In genomic region chr22:46280999-46281623, GRCh38 we compare ENCODE assay signal across 13 cellular contexts. TPM values are rescaled to one million over a fixed set of nuclear protein-coding genes. Genes with fewer than 3 reads are reported as not detected.
DNase-seq lines count a peak whose midpoint lies in the region; ATAC-seq and TF ChIP-seq lines count a peak whose summit lies in the region.
"Had no signal": no experiment of that assay in that cellular context is flagged by ENCODE, and none has a peak within 500 bp of the region (broad histone marks: within the 10 kb centered on the region; RNA-seq: fewer than 3 reads in every experiment).

No MANE protein-coding gene starts in this region.

- H3K4me1 Mint-ChIP-seq in CD8-positive, alpha-beta memory T cell, result peaks cover 36 to 46% (median 39%) of the 10 kb centered on the region in 3 donors

- peak in 4 of 5 donors; percentile 44 to 66 (median 56) for DNase-seq in CD8-positive, alpha-beta memory T cell
- DNase-seq in NB4 (ENCODE audit: low read depth), result peak; percentile 62
- peak in 36 of 42 donors; percentile 23 to 77 (median 54) for DNase-seq in head of caudate nucleus
- no peak for DNase-seq in colonic mucosa
- no peak for DNase-seq in NCI-H146 treated with DMSO at 0.1 percent for 48 hours (lab: John Stamatoyannopoulos, UW; ENCODE audit: unreplicated experiment)
- DNase-seq in T1000 (lab: John Stamatoyannopoulos, UW), result no peak
- DNase-seq: foreskin keratinocyte; mammary epithelial cell; NCI-H1092 treated with DMSO at 0.1 percent for 48 hours; stimulated activated naive CD4-positive, alpha-beta T cell had no signal

- peaks cover 6% of the 10 kb centered on the region for H3K36me3 ChIP-seq in CD8-positive, alpha-beta memory T cell (ENCODE audit: insufficient read depth, low read length)
- H3K36me3 ChIP-seq in neutrophil (peaks cover 69% of the 10 kb centered on the region), colonic mucosa (peaks cover 24% of the 10 kb centered on the region)

- ATAC-seq in HG03045 (IDR thresholded peaks at IDR 0.05; ENCODE audit: unreplicated experiment), result no peak
- ATAC-seq: foreskin keratinocyte had no signal

- intact Hi-C loops in head of caudate nucleus (cut with DNase I), result no loop called here
- intact Hi-C loops in colonic mucosa (cut with DNase I), result no loop called here

- H3K27ac ChIP-seq in CD8-positive, alpha-beta memory T cell (ENCODE audit: low read depth, low read length), result peak overlapping the region; percentile 46
- H3K27ac ChIP-seq in neutrophil (peak overlapping the region; percentile 44), colonic mucosa (no peak overlapping the region)
- H3K27ac ChIP-seq: foreskin keratinocyte had no signal

- TF ChIP-seq POLR2A in NB4 (IDR thresholded peaks at IDR 0.05; ENCODE audit: extremely low read depth, insufficient read length), result no peak

- H3K9ac ChIP-seq in colonic mucosa (ENCODE audit: low read depth in 2 of 2, low read length in 2 of 2), result no peak overlapping the region

- peaks cover 8 to 56% (median 9%) of the 10 kb centered on the region in 3 donors for H3K36me3 Mint-ChIP-seq in CD8-positive, alpha-beta memory T cell

- H3K9me3 ChIP-seq in CD8-positive, alpha-beta memory T cell (ENCODE audit: low read length), result no peaks in the 10 kb centered on the region
- H3K9me3 ChIP-seq in neutrophil, result no peaks in the 10 kb centered on the region
- no peaks in the 10 kb centered on the region for H3K9me3 ChIP-seq in colonic mucosa

- H3K27ac Mint-ChIP-seq in CD8-positive, alpha-beta memory T cell, result peak overlapping the region; percentile 86 to 99 (median 93)
- H3K27ac Mint-ChIP-seq: CD4-positive, CD25-positive, alpha-beta regulatory T cell had no signal

- no peak overlapping the region for H3K4me3 ChIP-seq in CD8-positive, alpha-beta memory T cell (ENCODE audit: low read length)
- no peak overlapping the region for H3K4me3 ChIP-seq in NB4 (ENCODE audit: low read depth, low read length)
- no peak overlapping the region for H3K4me3 ChIP-seq in neutrophil (ENCODE audit: low read depth in 1 of 2, low read length in 1 of 2)
- no peak overlapping the region for H3K4me3 ChIP-seq in colonic mucosa

- H3K27me3 Mint-ChIP-seq in CD8-positive, alpha-beta memory T cell, result no peaks in the 10 kb centered on the region
- H3K27me3 Mint-ChIP-seq: CD4-positive, CD25-positive, alpha-beta regulatory T cell had no signal

- POLR2A ChIA-PET in CD8-positive, alpha-beta memory T cell (lab: Charles Lee), result interaction anchor here (1.3 to 1.4 kb wide), 2 partner anchors 15 to 31 kb away, joined by 5 read pairs; partner anchors contain the start of genes CDPF1 and GTSE1

- H3K4me1 ChIP-seq in CD8-positive, alpha-beta memory T cell (ENCODE audit: insufficient read depth, low read length), result peaks cover 32% of the 10 kb centered on the region
- H3K4me1 ChIP-seq in neutrophil (ENCODE audit: control insufficient read depth in 1 of 2, insufficient read depth in 1 of 2, low read depth in 1 of 2, low read length in 1 of 2), result no peaks in the 10 kb centered on the region
- no peaks in the 10 kb centered on the region for H3K4me1 ChIP-seq in colonic mucosa
- H3K4me1 ChIP-seq: foreskin keratinocyte had no signal

- H3K27me3 ChIP-seq in CD8-positive, alpha-beta memory T cell (ENCODE audit: insufficient read depth, low read length, poor library complexity, severe bottlenecking), result no peaks in the 10 kb centered on the region
- no peaks in the 10 kb centered on the region for H3K27me3 ChIP-seq in neutrophil
- no peaks in the 10 kb centered on the region for H3K27me3 ChIP-seq in colonic mucosa
- H3K27me3 ChIP-seq: foreskin keratinocyte had no signal

- H3K9me3 Mint-ChIP-seq in CD8-positive, alpha-beta memory T cell, result no peaks in the 10 kb centered on the region
- H3K9me3 Mint-ChIP-seq: CD4-positive, CD25-positive, alpha-beta regulatory T cell had no signal

- peak overlapping the region; percentile 17 to 88 (median 58) for H3K4me3 Mint-ChIP-seq in CD8-positive, alpha-beta memory T cell
- H3K4me3 Mint-ChIP-seq: CD4-positive, CD25-positive, alpha-beta regulatory T cell had no signal

- TF ChIP-seq CTCF in NB4 (IDR thresholded peaks at IDR 0.05; ENCODE audit: low read depth, low read length) (no peak), neutrophil (IDR thresholded peaks at IDR 0.05) (no peak), colonic mucosa (IDR thresholded peaks at IDR 0.05) (no peak)

- CTCF ChIA-PET in CD8-positive, alpha-beta memory T cell (lab: Charles Lee), result interaction anchor here (0.9 to 1.3 kb wide), 4 partner anchors 15 to 275 kb away, joined by 3 to 5 read pairs (median 4); partner anchors contain the start of gene GTSE1

RNA-seq across cellular contexts. Expression of gene TTC38, which starts 13.3 kb away (rescaled TPM):
- 10 to 100 TPM; 17.4 to 20.0 TPM for total RNA-seq in CD8-positive, alpha-beta memory T cell
- polyA plus RNA-seq in CD8-positive, alpha-beta memory T cell, result 15.6 TPM
- total RNA-seq in colonic mucosa, result 100 to 1,000 TPM; 124 to 149 TPM

RNA-seq across cellular contexts. Expression of gene GTSE1, which starts 15.6 kb away (rescaled TPM):
- 10 to 100 TPM; 27.4 to 30.9 TPM for total RNA-seq in CD8-positive, alpha-beta memory T cell
- 0.10 TPM for polyA plus RNA-seq in CD8-positive, alpha-beta memory T cell
- 10 to 100 TPM in 1 of 2 donors, 1 to 10 TPM in 1; 7.8 to 38.8 TPM for total RNA-seq in colonic mucosa

RNA-seq across cellular contexts. Expression of gene PKDREJ, which starts 18.0 kb away (rescaled TPM):
- not detected for total RNA-seq in CD8-positive, alpha-beta memory T cell
- polyA plus RNA-seq in CD8-positive, alpha-beta memory T cell, result 0.03 TPM
- total RNA-seq in colonic mucosa, result 1 to 10 TPM in 1 of 2 donors, under 1 TPM in 1; 0.32 to 1.1 TPM
- total RNA-seq: CD4-positive, CD25-positive, alpha-beta regulatory T cell; foreskin keratinocyte; mammary epithelial cell had no signal
- polyA plus RNA-seq: mammary epithelial cell had no signal

RNA-seq across cellular contexts. Expression of gene CDPF1, which starts 31.0 kb away (rescaled TPM):
- total RNA-seq in CD8-positive, alpha-beta memory T cell, result 10 to 100 TPM in 1 of 2 experiments, 1 to 10 TPM in 1; 8.6 to 10.0 TPM
- 18.8 TPM for polyA plus RNA-seq in CD8-positive, alpha-beta memory T cell
- total RNA-seq in colonic mucosa, result 10 to 100 TPM in 1 of 2 donors, 1 to 10 TPM in 1; 5.8 to 11.2 TPM

RNA-seq across cellular contexts. Expression of gene TRMU, which starts 54.4 kb away (rescaled TPM):
- 10 to 100 TPM; 68.9 to 69.5 TPM for total RNA-seq in CD8-positive, alpha-beta memory T cell
- polyA plus RNA-seq in CD8-positive, alpha-beta memory T cell, result 13.3 TPM
- 10 to 100 TPM; 25.2 to 71.8 TPM for total RNA-seq in colonic mucosa

Comparison
In these comparisons a context has a peak if more than half of its experiments do, and no peak if none do; other contexts are left out.
1. DNase-seq: peak in CD8-positive, alpha-beta memory T cell (4 of 5), NB4 (single experiment) and head of caudate nucleus (36 of 42); none in colonic mucosa (single experiment), NCI-H146 treated with DMSO at 0.1 percent for 48 hours (single experiment) and T1000 (single experiment).
2. RNA of gene TTC38, which starts 13.3 kb away (total RNA-seq): 124 to 149 TPM in colonic mucosa; 17.4 to 20.0 TPM in CD8-positive, alpha-beta memory T cell; every median in the first group is over 4 times any median in the second.